14 cellular contexts compared by ENCODE assay signal in genomic region chr20:32573167-32573851, GRCh38. TPM values are rescaled to one million over a fixed set of nuclear protein-coding genes. Genes with fewer than 3 reads are reported as not detected.
DNase-seq lines count a peak whose midpoint lies in the region; ATAC-seq and TF ChIP-seq lines count a peak whose summit lies in the region.
"Had no signal": no experiment of that assay in that cellular context is flagged by ENCODE, and none has a peak within 500 bp of the region (broad histone marks: within the 10 kb centered on the region; RNA-seq: fewer than 3 reads in every experiment).

No MANE protein-coding gene starts in this region.

- H3K23ac ChIP-seq in mesenchymal stem cell (ENCODE audit: low read length in 2 of 2): no peak overlapping the region

- H3K9ac ChIP-seq in mesenchymal stem cell (ENCODE audit: low read length): peak overlapping the region; percentile 51

- intact Hi-C loops in Panc1 (cut with micrococcal nuclease; ENCODE audit: unreplicated experiment): no loop called here

- in situ Hi-C loops in Panc1 (cut with HindIII; ENCODE audit: low pct_unique_long_range_greater_than_20kb, low sequenced_read_pairs): no loop called here

- no peak overlapping the region for H3K4me2 ChIP-seq in mesenchymal stem cell (ENCODE audit: low read length, poor library complexity, severe bottlenecking)

- H2BK120ac ChIP-seq in mesenchymal stem cell (ENCODE audit: low read depth, low read length): peak overlapping the region; percentile 83

- H3K36me3 ChIP-seq in Panc1 (ENCODE audit: control insufficient read depth, insufficient read depth, low read length) (no peaks in the 10 kb centered on the region), mesenchymal stem cell (ENCODE audit: control insufficient read depth in 1 of 2, insufficient read depth in 2 of 2, low read depth in 1 of 2, low read length in 2 of 2) (no peaks in the 10 kb centered on the region)

- peaks cover 24% of the 10 kb centered on the region for H3K4me1 ChIP-seq in Panc1 (ENCODE audit: control insufficient read depth, insufficient read depth, low read length)
- peaks cover 38% of the 10 kb centered on the region for H3K4me1 ChIP-seq in mesenchymal stem cell (ENCODE audit: control insufficient read depth, insufficient read depth, low read depth, low read length)

- no peaks in the 10 kb centered on the region for H3K79me1 ChIP-seq in mesenchymal stem cell (replicated peaks; ENCODE audit: low read length, poor library complexity, severe bottlenecking)

- H2AK5ac ChIP-seq in mesenchymal stem cell (ENCODE audit: low read length, severe bottlenecking): peak overlapping the region; percentile 11

- peak overlapping the region; percentile 76 to 84 for H2BK12ac ChIP-seq in mesenchymal stem cell (ENCODE audit: low read length in 2 of 2)

- peak overlapping the region; percentile 84 for H3K27ac Mint-ChIP-seq in activated naive CD8-positive, alpha-beta T cell
- H3K27ac Mint-ChIP-seq in activated naive CD8-positive, alpha-beta T cell treated with anti-CD3 and anti-CD28 coated beads, Interleukin-2, amount 50 U/mL, for 24 hours: no peak overlapping the region
- H3K27ac Mint-ChIP-seq in activated naive CD4-positive, alpha-beta T cell treated with anti-CD3 and anti-CD28 coated beads, Interleukin-2, amount 50 U/mL, for 72 hours: peak overlapping the region in 1 of 2 donors; percentile 79

- WGBS in mesenchymal stem cell: 94% methylated on average over 5 of the region's 6 CpGs

- peak overlapping the region; percentile 62 for H3K4ac ChIP-seq in mesenchymal stem cell (ENCODE audit: low read depth in 1 of 2, low read length in 2 of 2)

- no peak overlapping the region for H3K4me3 ChIP-seq in Panc1 (ENCODE audit: low read depth in 2 of 2, low read length in 2 of 2)
- no peak overlapping the region for H3K4me3 ChIP-seq in mesenchymal stem cell (ENCODE audit: insufficient read depth in 1 of 2, low read depth in 1 of 2, low read length in 2 of 2)

- no peak overlapping the region for H4K8ac ChIP-seq in mesenchymal stem cell (ENCODE audit: low read length)

- H3K4me3 Mint-ChIP-seq in activated naive CD8-positive, alpha-beta T cell: no peak overlapping the region
- H3K4me3 Mint-ChIP-seq in activated naive CD8-positive, alpha-beta T cell treated with anti-CD3 and anti-CD28 coated beads, Interleukin-2, amount 50 U/mL, for 24 hours: no peak overlapping the region

- H2AFZ ChIP-seq in mesenchymal stem cell (ENCODE audit: low read depth, low read length): no peak overlapping the region

- H3K4me1 Mint-ChIP-seq in activated naive CD8-positive, alpha-beta T cell (ENCODE audit: low read depth): peaks cover 55% of the 10 kb centered on the region
- H3K4me1 Mint-ChIP-seq in activated naive CD8-positive, alpha-beta T cell treated with anti-CD3 and anti-CD28 coated beads, Interleukin-2, amount 50 U/mL, for 24 hours: peaks cover 27% of the 10 kb centered on the region

- peak overlapping the region; percentile 85 for H4K91ac ChIP-seq in mesenchymal stem cell (ENCODE audit: low read length)

- CTCF ChIA-PET in Panc1 (lab: Charles Lee): no interaction called here

- no peak overlapping the region for H2BK5ac ChIP-seq in mesenchymal stem cell (ENCODE audit: low read depth, low read length, poor library complexity, severe bottlenecking)

- peaks cover 2% of the 10 kb centered on the region for H3K36me3 Mint-ChIP-seq in activated naive CD8-positive, alpha-beta T cell
- no peaks in the 10 kb centered on the region for H3K36me3 Mint-ChIP-seq in activated naive CD8-positive, alpha-beta T cell treated with anti-CD3 and anti-CD28 coated beads, Interleukin-2, amount 50 U/mL, for 24 hours (ENCODE audit: low read depth)
- H3K36me3 Mint-ChIP-seq in activated naive CD4-positive, alpha-beta T cell treated with anti-CD3 and anti-CD28 coated beads, Interleukin-2, amount 50 U/mL, for 72 hours: no peaks in the 10 kb centered on the region

- POLR2A ChIA-PET in Panc1 (lab: Charles Lee): interaction anchor here (0.7 kb wide), 1 partner anchor 99 kb away, joined by 5 read pairs; no protein-coding TSS in a partner anchor

- H2BK15ac ChIP-seq in mesenchymal stem cell (ENCODE audit: low read depth, poor library complexity, severe bottlenecking): peak overlapping the region; percentile 65

- BruUV-seq in Panc1 (replicated peaks; lab: Mats Ljungman, UMichigan): no TSS peak

- DNase-seq in activated naive CD8-positive, alpha-beta T cell treated with anti-CD3 and anti-CD28 coated beads, Interleukin-2, amount 50 U/mL, for 24 hours: no peak
- DNase-seq in Panc1 (ENCODE audit: low read depth, low spot score) (no peak), mesenchymal stem cell (no peak)
- no peak for DNase-seq in activated naive CD4-positive, alpha-beta T cell treated with anti-CD3 and anti-CD28 coated beads, Interleukin-2, amount 50 U/mL, for 72 hours (ENCODE audit: low spot score in 2 of 2)
- DNase-seq: C1 segment of cervical spinal cord, Caco-2, DMS153, H7, NCI-H187, NCI-H69, SHP77 treated with DMSO at 0.1 percent for 48 hours had no signal

- H3K27me3 ChIP-seq in Panc1 (ENCODE audit: control insufficient read depth, insufficient read depth, low read length) (no peaks in the 10 kb centered on the region), mesenchymal stem cell (ENCODE audit: control insufficient read depth in 1 of 2, insufficient read depth in 1 of 2, low read length in 2 of 2) (peaks cover 0 to 11% of the 10 kb centered on the region in 2 experiments)

- ATAC-seq in activated naive CD8-positive, alpha-beta T cell treated with anti-CD3 and anti-CD28 coated beads, Interleukin-2, amount 50 U/mL, for 24 hours: no peak
- ATAC-seq in Panc1: no peak
- ATAC-seq in activated naive CD4-positive, alpha-beta T cell treated with anti-CD3 and anti-CD28 coated beads, Interleukin-2, amount 50 U/mL, for 72 hours: no peak
- ATAC-seq in GM18505 (IDR thresholded peaks at IDR 0.05; ENCODE audit: unreplicated experiment): no peak
- no peak for ATAC-seq in GM21619 (IDR thresholded peaks at IDR 0.05; ENCODE audit: unreplicated experiment)

- H3K27ac ChIP-seq in Panc1 (ENCODE audit: low read length) (0 out of 2 replicates have a peak overlapping the region, but pooled peaks have one; percentile 39), mesenchymal stem cell (ENCODE audit: low read length, poor library complexity, severe bottlenecking) (no peak overlapping the region)

- H3K27me3 Mint-ChIP-seq in activated naive CD8-positive, alpha-beta T cell: no peaks in the 10 kb centered on the region
- no peaks in the 10 kb centered on the region for H3K27me3 Mint-ChIP-seq in activated naive CD8-positive, alpha-beta T cell treated with anti-CD3 and anti-CD28 coated beads, Interleukin-2, amount 50 U/mL, for 24 hours

- H3K18ac ChIP-seq in mesenchymal stem cell (ENCODE audit: low read depth in 1 of 2, low read length in 2 of 2): peak overlapping the region; percentile 41 to 65

- H3K14ac ChIP-seq in mesenchymal stem cell (ENCODE audit: low read length in 2 of 2): peak overlapping the region in 1 of 2 experiments; percentile 5

- no peak for TF ChIP-seq POLR2A in GM18505 (IDR thresholded peaks at IDR 0.05; ENCODE audit: borderline replicate concordance, extremely low read depth, insufficient read depth, insufficient read length)

- no peak for TF ChIP-seq CTCF in Panc1 (IDR thresholded peaks at IDR 0.05)

- no peaks in the 10 kb centered on the region for H3K9me3 ChIP-seq in Panc1 (ENCODE audit: control insufficient read depth, insufficient read depth, low read depth, low read length)
- H3K9me3 ChIP-seq in mesenchymal stem cell (ENCODE audit: control insufficient read depth, low read length): no peaks in the 10 kb centered on the region
- H3K9me3 ChIP-seq: Caco-2 had no signal

- no peaks in the 10 kb centered on the region for H3K9me3 Mint-ChIP-seq in activated naive CD8-positive, alpha-beta T cell (ENCODE audit: low read depth)
- no peaks in the 10 kb centered on the region for H3K9me3 Mint-ChIP-seq in activated naive CD8-positive, alpha-beta T cell treated with anti-CD3 and anti-CD28 coated beads, Interleukin-2, amount 50 U/mL, for 24 hours
- no peaks in the 10 kb centered on the region for H3K9me3 Mint-ChIP-seq in activated naive CD4-positive, alpha-beta T cell treated with anti-CD3 and anti-CD28 coated beads, Interleukin-2, amount 50 U/mL, for 72 hours

RNA-seq across cellular contexts. Expression of gene NOL4L, which starts 11.8 kb away (rescaled TPM):
- total RNA-seq in Panc1 (2021; ENCODE audit: unreplicated experiment): 21.6 TPM
- polyA plus RNA-seq in Panc1 (2012; ENCODE audit: insufficient read length): 26.3 TPM
- polyA plus RNA-seq in mesenchymal stem cell (2013, experiment 1 of 2): 34.4 TPM
- 33.5 TPM for polyA plus RNA-seq in mesenchymal stem cell (2013, experiment 2 of 2)
- 10 to 100 TPM; 21.2 to 30.7 TPM for total RNA-seq in activated naive CD4-positive, alpha-beta T cell treated with anti-CD3 and anti-CD28 coated beads, Interleukin-2, amount 50 U/mL, for 72 hours
